ENCODE assay signal across 10 cellular contexts in the genomic region with DNA sequence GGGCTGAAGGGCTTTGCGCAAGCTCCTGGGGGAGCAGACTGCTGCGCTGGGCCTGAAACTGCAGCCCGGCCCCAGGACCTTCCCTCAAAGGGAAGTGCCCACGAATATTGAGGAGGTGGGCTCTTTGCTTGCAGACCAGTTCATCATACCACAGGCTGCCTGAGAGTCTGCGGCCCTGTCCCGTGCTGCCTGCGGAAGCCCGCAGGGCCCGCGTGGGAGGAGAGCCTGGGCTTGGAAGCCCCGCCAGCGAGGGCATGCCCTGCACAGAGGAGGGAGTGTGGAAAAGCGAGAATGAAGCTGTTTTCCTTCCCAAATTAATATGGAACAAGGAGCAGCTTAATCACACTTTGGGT.
DNase-seq lines count a peak whose midpoint lies in the region; ATAC-seq, FAIRE-seq and TF ChIP-seq lines count a peak whose summit lies in the region.
"Had no signal": no experiment of that assay in that cellular context is flagged by ENCODE, and none has a peak within 500 bp of the region (broad histone marks: within the 10 kb centered on the region; RNA-seq: fewer than 3 reads in every experiment).

No MANE protein-coding gene starts in this region.

- ATAC-seq in naive B cell (ENCODE audit: low read depth in 2 of 2) (no peak), upper lobe of left lung (ENCODE audit: low FRiP score in 2 of 2) (no peak)

- no peak for TF ChIP-seq EP300 in upper lobe of left lung (IDR thresholded peaks at IDR 0.05)

- H3K27me3 ChIP-seq in ascending aorta (peaks cover 6% of the 10 kb centered on the region), upper lobe of left lung (no peaks in the 10 kb centered on the region)

- peak overlapping the region; percentile 79 for H3K4me3 Mint-ChIP-seq in activated naive CD4-positive, alpha-beta T cell treated with anti-CD3 and anti-CD28 coated beads, Interleukin-2, amount 50 U/mL, for 24 hours
- peak overlapping the region; percentile 73 to 85 (median 81) for H3K4me3 Mint-ChIP-seq in naive B cell

- H3K27ac Mint-ChIP-seq in activated naive CD4-positive, alpha-beta T cell treated with anti-CD3 and anti-CD28 coated beads, Interleukin-2, amount 50 U/mL, for 24 hours: no peak overlapping the region
- peak overlapping the region in 2 of 6 donors; percentile 34 to 77 for H3K27ac Mint-ChIP-seq in naive B cell

- H3K36me3 Mint-ChIP-seq in activated naive CD4-positive, alpha-beta T cell treated with anti-CD3 and anti-CD28 coated beads, Interleukin-2, amount 50 U/mL, for 24 hours: no peaks in the 10 kb centered on the region
- no peaks in the 10 kb centered on the region for H3K36me3 Mint-ChIP-seq in naive B cell

- FAIRE-seq in RCC 7860 (lab: Jason Lieb, UNC): no peak

- no peaks in the 10 kb centered on the region for H3K9me3 ChIP-seq in ascending aorta
- no peaks in the 10 kb centered on the region for H3K9me3 ChIP-seq in upper lobe of left lung

- intact Hi-C loops in ascending aorta (cut with DNase I): no loop called here

- peaks cover 20% of the 10 kb centered on the region for H3K4me1 Mint-ChIP-seq in activated naive CD4-positive, alpha-beta T cell treated with anti-CD3 and anti-CD28 coated beads, Interleukin-2, amount 50 U/mL, for 24 hours
- peaks cover 10 to 15% (median 12%) of the 10 kb centered on the region in 3 donors for H3K4me1 Mint-ChIP-seq in naive B cell

- WGBS in upper lobe of left lung, 2 donors: 68 to 83% methylated on average over 13 of the region's 13 CpGs

- H3K27ac ChIP-seq in ascending aorta (no peak overlapping the region), upper lobe of left lung (peak overlapping the region in 1 of 4 donors; percentile 88)

- no peaks in the 10 kb centered on the region for H3K9me3 Mint-ChIP-seq in activated naive CD4-positive, alpha-beta T cell treated with anti-CD3 and anti-CD28 coated beads, Interleukin-2, amount 50 U/mL, for 24 hours
- peaks cover 0 to 4% (median 0%) of the 10 kb centered on the region in 7 donors for H3K9me3 Mint-ChIP-seq in naive B cell

- H3K27me3 Mint-ChIP-seq in activated naive CD4-positive, alpha-beta T cell treated with anti-CD3 and anti-CD28 coated beads, Interleukin-2, amount 50 U/mL, for 24 hours: no peaks in the 10 kb centered on the region
- H3K27me3 Mint-ChIP-seq in naive B cell: peaks cover 5 to 9% (median 5%) of the 10 kb centered on the region in 3 donors

- no peaks in the 10 kb centered on the region for H3K36me3 ChIP-seq in ascending aorta
- H3K36me3 ChIP-seq in upper lobe of left lung: no peaks in the 10 kb centered on the region

- TF ChIP-seq CTCF in ascending aorta (IDR thresholded peaks at IDR 0.05) (no peak), upper lobe of left lung (IDR thresholded peaks at IDR 0.05) (no peak)

- no peak for DNase-seq in activated naive CD4-positive, alpha-beta T cell (lab: John Stamatoyannopoulos, UW)
- DNase-seq in ascending aorta (ENCODE audit: low spot score in 2 of 2) (no peak), naive B cell (no peak), upper lobe of left lung (no peak), RCC 7860 (ENCODE audit: low spot score) (no peak), NCI-H226 (no peak), EL (no peak)
- DNase-seq: NCI-H510A treated with DMSO at 0.1 percent for 48 hours, occipital lobe had no signal

- H3K4me3 ChIP-seq in ascending aorta (peak overlapping the region; percentile 44 to 65), upper lobe of left lung (peak overlapping the region in 3 of 4 donors; percentile 63 to 90 (median 75))

- H3K4me1 ChIP-seq in ascending aorta: no peaks in the 10 kb centered on the region
- peaks cover 0 to 23% (median 13%) of the 10 kb centered on the region in 4 donors for H3K4me1 ChIP-seq in upper lobe of left lung

- no peak for TF ChIP-seq POLR2A in upper lobe of left lung (IDR thresholded peaks at IDR 0.05)
